ENCODE assay signal across 11 cellular contexts in genomic region chr3:53163459-53164387, GRCh38. TPM values are rescaled to one million over a fixed set of nuclear protein-coding genes. Genes with fewer than 3 reads are reported as not detected.
DNase-seq lines count a peak whose midpoint lies in the region; ATAC-seq and TF ChIP-seq lines count a peak whose summit lies in the region.
"Had no signal": no experiment of that assay in that cellular context is flagged by ENCODE, and none has a peak within 500 bp of the region (broad histone marks: within the 10 kb centered on the region; RNA-seq: fewer than 3 reads in every experiment).

No MANE protein-coding gene starts in this region.

- POLR2A ChIA-PET in CD4-positive, alpha-beta T cell (lab: Charles Lee), result interaction anchor here (1.0 kb wide), 2 partner anchors 49 to 53 kb away, joined by 3 read pairs; no protein-coding TSS in a partner anchor
- POLR2A ChIA-PET in MCF 10A (lab: Yijun Ruan, JAX), result interaction anchor here (0.6 to 1.0 kb wide), 2 partner anchors 35 to 690 kb away, joined by 3 read pairs; no protein-coding TSS in a partner anchor

- no peaks in the 10 kb centered on the region for H3K9me3 ChIP-seq in CD4-positive, alpha-beta T cell (ENCODE audit: control insufficient read depth, low read length)

- H3K27me3 ChIP-seq in CD4-positive, alpha-beta T cell (ENCODE audit: control insufficient read depth, insufficient read depth, low read length), result no peaks in the 10 kb centered on the region

- DNase-seq in CD4-positive, alpha-beta T cell, result no peak
- DNase-seq in MCF 10A (ENCODE audit: unreplicated experiment) (no peak), NCI-H1930 (lab: John Stamatoyannopoulos, UW) (no peak), UCSD-AML1 (lab: John Stamatoyannopoulos, UW; ENCODE audit: unreplicated experiment) (no peak), iPS-NIHi7 (ENCODE audit: extremely low spot score) (no peak)
- DNase-seq in natural killer cell treated with Interleukin-12 subunit alpha and Interleukin-12 subunit beta and Interleukin-15 and Interleukin-18, amount 100 ng/mL, for 72 hours (ENCODE audit: low spot score), result no peak
- DNase-seq: EL, NCI-H2029 treated with DMSO at 0.1 percent for 48 hours, substantia nigra had no signal

- H3K4me3 Mint-ChIP-seq in CD4-positive, alpha-beta T cell, result peak overlapping the region; percentile 87
- H3K4me3 Mint-ChIP-seq in IgD-negative memory B cell (peak overlapping the region; percentile 82 to 96 (median 92)), MCF 10A (ENCODE audit: unreplicated experiment) (no peak overlapping the region)
- peak overlapping the region; percentile 90 for H3K4me3 Mint-ChIP-seq in natural killer cell treated with Interleukin-12 subunit alpha and Interleukin-12 subunit beta and Interleukin-15 and Interleukin-18, amount 100 ng/mL, for 72 hours

- peaks cover 36% of the 10 kb centered on the region for H3K4me1 Mint-ChIP-seq in CD4-positive, alpha-beta T cell (ENCODE audit: low read depth)
- H3K4me1 Mint-ChIP-seq in IgD-negative memory B cell, result peaks cover 13 to 70% (median 52%) of the 10 kb centered on the region in 3 donors
- H3K4me1 Mint-ChIP-seq in MCF 10A (ENCODE audit: insufficient read depth, unreplicated experiment), result peaks cover 20% of the 10 kb centered on the region
- H3K4me1 Mint-ChIP-seq in natural killer cell treated with Interleukin-12 subunit alpha and Interleukin-12 subunit beta and Interleukin-15 and Interleukin-18, amount 100 ng/mL, for 72 hours (ENCODE audit: low read depth in 2 of 2), result peaks cover 38 to 44% of the 10 kb centered on the region in 2 donors

- no peaks in the 10 kb centered on the region for H3K27me3 Mint-ChIP-seq in CD4-positive, alpha-beta T cell
- no peaks in the 10 kb centered on the region for H3K27me3 Mint-ChIP-seq in IgD-negative memory B cell
- H3K27me3 Mint-ChIP-seq in MCF 10A (ENCODE audit: insufficient read depth, unreplicated experiment), result no peaks in the 10 kb centered on the region
- H3K27me3 Mint-ChIP-seq in natural killer cell treated with Interleukin-12 subunit alpha and Interleukin-12 subunit beta and Interleukin-15 and Interleukin-18, amount 100 ng/mL, for 72 hours, result peaks cover 0 to 2% of the 10 kb centered on the region in 2 donors

- no peak for TF ChIP-seq CTCF in CD4-positive, alpha-beta T cell (IDR thresholded peaks at IDR 0.05)
- TF ChIP-seq CTCF in MCF 10A (IDR thresholded peaks at IDR 0.05; ENCODE audit: unreplicated experiment), result no peak

- intact Hi-C loops in CD4-positive, alpha-beta T cell (cut with DNase I, micrococcal nuclease), result loop anchor here (2.0 to 10.0 kb wide), 3 partner anchors 34 to 181 kb away; partner anchors contain the start of gene DCP1A (in 1 of the 2)
- intact Hi-C loops in MCF 10A (cut with micrococcal nuclease), result no loop called here

- no peak overlapping the region for H3K27ac ChIP-seq in CD4-positive, alpha-beta T cell (ENCODE audit: low read depth, low read length)

- H3K27ac Mint-ChIP-seq in CD4-positive, alpha-beta T cell, result peak overlapping the region; percentile 79
- peak overlapping the region; percentile 10 to 84 (median 72) for H3K27ac Mint-ChIP-seq in IgD-negative memory B cell
- H3K27ac Mint-ChIP-seq in MCF 10A (ENCODE audit: low read depth, unreplicated experiment), result peak overlapping the region; percentile 71
- H3K27ac Mint-ChIP-seq in natural killer cell treated with Interleukin-12 subunit alpha and Interleukin-12 subunit beta and Interleukin-15 and Interleukin-18, amount 100 ng/mL, for 72 hours, result peak overlapping the region; percentile 52 to 55

- no peak for ATAC-seq in CD4-positive, alpha-beta T cell (ENCODE audit: poor library complexity)
- ATAC-seq in natural killer cell treated with Interleukin-12 subunit alpha and Interleukin-12 subunit beta and Interleukin-15 and Interleukin-18, amount 100 ng/mL, for 72 hours, result no peak
- no peak for ATAC-seq in GM19455 (IDR thresholded peaks at IDR 0.05; ENCODE audit: unreplicated experiment)

- CTCF ChIA-PET in CD4-positive, alpha-beta T cell (lab: Charles Lee), result no interaction called here
- CTCF ChIA-PET in MCF 10A (lab: Yijun Ruan, JAX), result interaction anchor here (0.5 to 2.3 kb wide), 6 partner anchors 14 to 292 kb away, joined by 3 to 13 read pairs (median 3); no protein-coding TSS in a partner anchor

- no peaks in the 10 kb centered on the region for H3K9me3 Mint-ChIP-seq in CD4-positive, alpha-beta T cell
- no peaks in the 10 kb centered on the region for H3K9me3 Mint-ChIP-seq in IgD-negative memory B cell
- no peaks in the 10 kb centered on the region for H3K9me3 Mint-ChIP-seq in MCF 10A (ENCODE audit: unreplicated experiment)
- H3K9me3 Mint-ChIP-seq in natural killer cell treated with Interleukin-12 subunit alpha and Interleukin-12 subunit beta and Interleukin-15 and Interleukin-18, amount 100 ng/mL, for 72 hours, result no peaks in the 10 kb centered on the region

- no peaks in the 10 kb centered on the region for H3K36me3 Mint-ChIP-seq in CD4-positive, alpha-beta T cell (ENCODE audit: low read depth)
- H3K36me3 Mint-ChIP-seq in IgD-negative memory B cell (no peaks in the 10 kb centered on the region), MCF 10A (ENCODE audit: insufficient read depth, unreplicated experiment) (peaks cover 7% of the 10 kb centered on the region)
- H3K36me3 Mint-ChIP-seq in natural killer cell treated with Interleukin-12 subunit alpha and Interleukin-12 subunit beta and Interleukin-15 and Interleukin-18, amount 100 ng/mL, for 72 hours, result no peaks in the 10 kb centered on the region

- BruUV-seq in MCF 10A (replicated peaks; lab: Mats Ljungman, UMichigan), result TSS peak; percentile 29

RNA-seq across cellular contexts. Expression of gene PRKCD, which starts 2.7 kb away (rescaled TPM):
- 10 to 100 TPM; 18.1 to 20.1 TPM for total RNA-seq in CD4-positive, alpha-beta T cell
- polyA plus RNA-seq in IgD-negative memory B cell, result 69.2 TPM
- 9.6 and 9.8 TPM in 2 replicates for total RNA-seq in MCF 10A (2022)
- 10 to 100 TPM; 14.1 to 34.9 TPM for total RNA-seq in natural killer cell treated with Interleukin-12 subunit alpha and Interleukin-12 subunit beta and Interleukin-15 and Interleukin-18, amount 100 ng/mL, for 72 hours

RNA-seq across cellular contexts. Expression of gene RFT1, which starts 33.5 kb away (rescaled TPM):
- total RNA-seq in CD4-positive, alpha-beta T cell, result 10 to 100 TPM in 1 of 2 experiments, 1 to 10 TPM in 1; 8.5 to 10.2 TPM
- 17.4 TPM for polyA plus RNA-seq in IgD-negative memory B cell
- 40.1 and 42.7 TPM in 2 replicates for total RNA-seq in MCF 10A (2022)
- 10 to 100 TPM; 33.1 to 51.6 TPM for total RNA-seq in natural killer cell treated with Interleukin-12 subunit alpha and Interleukin-12 subunit beta and Interleukin-15 and Interleukin-18, amount 100 ng/mL, for 72 hours
